1 cellular context compared by ENCODE assay signal in genomic region chr14:84750284-84750683, GRCh38.
TF ChIP-seq lines count a peak whose summit lies in the region.

No MANE protein-coding gene starts in this region.

TF ChIP-seq in GM23338, 12 proteins besides CTCF, POLR2A, EP300 and RAD21 (continued from another document):
- TF ChIP-seq ZNF462 (CRISPR knock-in tag; IDR thresholded peaks at IDR 0.05) = no peak
- TF ChIP-seq EZH2 (IDR thresholded peaks at IDR 0.05; ENCODE audit: low read depth, unreplicated experiment) = no peak
- TF ChIP-seq CREB1 (CRISPR knock-in tag; IDR thresholded peaks at IDR 0.05; ENCODE audit: low read depth) = no peak
- no peak for TF ChIP-seq STAT1 (IDR thresholded peaks at IDR 0.05; ENCODE audit: unreplicated experiment)
- no peak for TF ChIP-seq POLR2AphosphoS5 (IDR thresholded peaks at IDR 0.05; ENCODE audit: low read depth)
- TF ChIP-seq REST (IDR thresholded peaks at IDR 0.05; ENCODE audit: unreplicated experiment) = no peak
- TF ChIP-seq JUNB (IDR thresholded peaks at IDR 0.05; ENCODE audit: unreplicated experiment) = no peak
- TF ChIP-seq NANOG (IDR thresholded peaks at IDR 0.05; ENCODE audit: borderline replicate concordance) = no peak
- TF ChIP-seq ZNF331 (CRISPR knock-in tag; IDR thresholded peaks at IDR 0.05; ENCODE audit: low read depth) = no peak
